ENCODE assay signal across 27 cellular contexts in the genomic region with DNA sequence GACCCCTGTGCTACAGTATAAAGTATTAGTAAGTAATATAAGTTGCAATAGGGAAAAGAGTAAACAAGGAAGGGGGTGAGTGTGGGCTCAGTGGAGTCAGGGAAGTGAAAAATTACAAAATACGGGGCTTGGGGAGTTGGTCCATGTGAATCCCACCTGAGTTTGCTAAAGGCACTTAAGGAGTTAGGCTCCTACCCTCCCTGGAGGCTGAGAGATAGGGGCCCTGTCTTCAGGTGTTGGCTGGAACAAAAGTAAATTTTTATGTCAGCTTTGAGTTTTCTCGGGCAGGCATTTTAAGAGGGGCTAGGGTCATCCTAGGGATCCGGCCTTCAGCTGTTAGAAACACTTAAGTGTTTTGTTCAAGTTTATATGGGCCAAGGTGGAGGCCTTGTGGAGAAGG.
"Had no signal": no experiment of that assay in that cellular context is flagged by ENCODE, and none has a peak within 500 bp of the region (broad histone marks: within the 10 kb centered on the region; RNA-seq: fewer than 3 reads in every experiment).

No MANE protein-coding gene starts in this region.

- H3K27me3 Mint-ChIP-seq: naive B cell; stimulated activated naive B cell treated with anti-CD40 and anti-IgM and Interleukin-4, amounts not matched to agents 10 μg/mL and 1 μg/mL and 100 μg/mL, for 72 hours had no signal

- H3K36me3 ChIP-seq: left ventricle myocardium inferior, neural progenitor cell, neutrophil, stomach, thyroid gland, transverse colon, upper lobe of left lung, vagina had no signal

- H3K4me1 Mint-ChIP-seq: mesothelial cell of epicardium; naive B cell; natural killer cell; stimulated activated naive B cell treated with anti-CD40 and anti-IgM and Interleukin-4, amounts not matched to agents 10 μg/mL and 1 μg/mL and 100 μg/mL, for 72 hours had no signal

- H3K27ac Mint-ChIP-seq: mesothelial cell of epicardium; natural killer cell; nephron progenitor cell; stimulated activated naive B cell treated with anti-CD40 and anti-IgM and Interleukin-4, amounts not matched to agents 10 μg/mL and 1 μg/mL and 100 μg/mL, for 72 hours had no signal

- H3K4me1 ChIP-seq: parathyroid adenoma, psoas muscle, stomach, testis, thyroid gland, transverse colon, upper lobe of left lung had no signal

- H3K4me3 ChIP-seq: left ventricle myocardium inferior, lung, neural progenitor cell, psoas muscle, skin epidermis, stomach, testis, thyroid gland, transverse colon, upper lobe of left lung, vagina had no signal

- H3K27ac ChIP-seq: left ventricle myocardium inferior, neural progenitor cell, neutrophil, parathyroid adenoma, psoas muscle, skin epidermis, stomach, testis, thyroid gland, transverse colon, upper lobe of left lung, vagina had no signal

- H2AFZ ChIP-seq: neural progenitor cell, parathyroid adenoma had no signal

- H3K9ac ChIP-seq: neural progenitor cell, parathyroid adenoma had no signal

- ATAC-seq: natural killer cell; psoas muscle; sciatic nerve; stimulated activated naive B cell treated with anti-CD40 and anti-IgM and Interleukin-4, amounts not matched to agents 10 μg/mL and 1 μg/mL and 100 μg/mL, for 72 hours; stimulated activated naive CD8-positive, alpha-beta T cell treated with anti-CD3 and anti-CD28 coated beads, Interleukin-15, Interleukin-2, amounts not matched to agents 100 U/mL and 50 U/mL, for 24 hours had no signal

- DNase-seq: islet precursor cell; left ventricle myocardium inferior; mesendoderm; naive B cell; natural killer cell; nephron progenitor cell; occipital lobe; psoas muscle; stimulated activated CD4-positive, alpha-beta T cell treated with anti-CD3 and anti-CD28 coated beads, Interleukin-12 subunit alpha, Interleukin-12 subunit beta, amount 100 ng/mL, for 4 hours; stimulated activated CD4-positive, alpha-beta T cell treated with anti-CD3 and anti-CD28 coated beads, Interleukin-15, amount 100 ng/mL, for 24 hours; stimulated activated CD4-positive, alpha-beta T cell treated with anti-CD3 and anti-CD28 coated beads, Interleukin-2, amount 100 ng/mL, for 24 hours; stimulated activated CD4-positive, alpha-beta T cell treated with anti-CD3 and anti-CD28 coated beads, Interleukin-4, amount 100 ng/mL, for 1 hour; stimulated activated naive B cell treated with anti-CD40 and anti-IgM and Interleukin-4, amounts not matched to agents 10 μg/mL and 1 μg/mL and 100 μg/mL, for 72 hours; stimulated activated naive CD8-positive, alpha-beta T cell treated with anti-CD3 and anti-CD28 coated beads, Interleukin-15, Interleukin-2, amounts not matched to agents 100 U/mL and 50 U/mL, for 24 hours; stomach; testis; thyroid gland; transverse colon; upper lobe of left lung had no signal

- H3K27me3 ChIP-seq: neural progenitor cell, stomach, testis, thyroid gland, transverse colon, upper lobe of left lung, vagina had no signal

- H3K36me3 Mint-ChIP-seq: mesothelial cell of epicardium; naive B cell; natural killer cell; stimulated activated naive B cell treated with anti-CD40 and anti-IgM and Interleukin-4, amounts not matched to agents 10 μg/mL and 1 μg/mL and 100 μg/mL, for 72 hours had no signal

- H3K4me3 Mint-ChIP-seq: mesothelial cell of epicardium; naive B cell; natural killer cell; nephron progenitor cell; neural progenitor cell; stimulated activated naive B cell treated with anti-CD40 and anti-IgM and Interleukin-4, amounts not matched to agents 10 μg/mL and 1 μg/mL and 100 μg/mL, for 72 hours had no signal

- H3K79me2 ChIP-seq: parathyroid adenoma had no signal

- H3K9me3 ChIP-seq: left ventricle myocardium inferior, neutrophil, psoas muscle, stomach, testis, thyroid gland, transverse colon, upper lobe of left lung, vagina had no signal

- H3K9me3 Mint-ChIP-seq: mesothelial cell of epicardium; naive B cell; natural killer cell; nephron progenitor cell; neural progenitor cell; stimulated activated naive B cell treated with anti-CD40 and anti-IgM and Interleukin-4, amounts not matched to agents 10 μg/mL and 1 μg/mL and 100 μg/mL, for 72 hours had no signal

- H3K4me2 ChIP-seq: neural progenitor cell had no signal
